ENCODE assay signal across 12 cellular contexts in genomic region chr15:90986790-90987507, GRCh38. TPM values are rescaled to one million over a fixed set of nuclear protein-coding genes. Genes with fewer than 3 reads are reported as not detected.
DNase-seq lines count a peak whose midpoint lies in the region; ATAC-seq and TF ChIP-seq lines count a peak whose summit lies in the region.
"Had no signal": no experiment of that assay in that cellular context is flagged by ENCODE, and none has a peak within 500 bp of the region (broad histone marks: within the 10 kb centered on the region; RNA-seq: fewer than 3 reads in every experiment).

No MANE protein-coding gene starts in this region.

- H3K27ac ChIP-seq in 22Rv1, result peak overlapping the region; percentile 2; the same call in 1 of the 2 replicates
- no peak overlapping the region for H3K27ac ChIP-seq in dorsolateral prefrontal cortex
- H3K27ac ChIP-seq: SJSA1 had no signal

- no peak overlapping the region for H3K4me3 Mint-ChIP-seq in T-helper 1 cell treated with Interleukin-12 subunit alpha and Interleukin-12 subunit beta and Interleukin-4 antibody, amounts not matched to agents 30 μg/mL and 1 μg/mL, for 36 hours

- H3K4me3 ChIP-seq in dorsolateral prefrontal cortex, result no peak overlapping the region
- H3K4me3 ChIP-seq: SJSA1 had no signal

- no peak for DNase-seq in NCI-H2196 (lab: John Stamatoyannopoulos, UW; ENCODE audit: unreplicated experiment)
- no peak for DNase-seq in dorsolateral prefrontal cortex
- no peak for DNase-seq in NCI-H510A (lab: John Stamatoyannopoulos, UW)
- DNase-seq in NK-92 (lab: John Stamatoyannopoulos, UW; ENCODE audit: unreplicated experiment), result no peak
- DNase-seq: glutamatergic neuron; NCI-H1417 treated with DMSO at 0.1 percent for 48 hours; stimulated activated naive CD8-positive, alpha-beta T cell treated with anti-CD3 and anti-CD28 coated beads, Interleukin-15, Interleukin-2, amounts not matched to agents 100 U/mL and 50 U/mL, for 24 hours had no signal

- H3K27ac Mint-ChIP-seq in T-helper 1 cell treated with Interleukin-12 subunit alpha and Interleukin-12 subunit beta and Interleukin-4 antibody, amounts not matched to agents 30 μg/mL and 1 μg/mL, for 36 hours, result peak overlapping the region; percentile 28

- ATAC-seq in GM18868 (IDR thresholded peaks at IDR 0.05; ENCODE audit: unreplicated experiment), result peak; percentile 52
- peak; percentile 45 for ATAC-seq in HG02759 (IDR thresholded peaks at IDR 0.05; ENCODE audit: unreplicated experiment)
- ATAC-seq: stimulated activated naive CD8-positive, alpha-beta T cell treated with anti-CD3 and anti-CD28 coated beads, Interleukin-15, Interleukin-2, amounts not matched to agents 100 U/mL and 50 U/mL, for 24 hours had no signal

- TF ChIP-seq CTCF in 22Rv1 (IDR thresholded peaks at IDR 0.05) (no peak), dorsolateral prefrontal cortex (IDR thresholded peaks at IDR 0.05 in 54 of 56, conservative IDR thresholded peaks at IDR 0.05 in 2 of 56; ENCODE audit: low read depth in 1 of 56, partially characterized antibody in 56 of 56) (no peak)

- H3K9me3 Mint-ChIP-seq in T-helper 1 cell treated with Interleukin-12 subunit alpha and Interleukin-12 subunit beta and Interleukin-4 antibody, amounts not matched to agents 30 μg/mL and 1 μg/mL, for 36 hours, result no peaks in the 10 kb centered on the region

- H3K36me3 Mint-ChIP-seq in T-helper 1 cell treated with Interleukin-12 subunit alpha and Interleukin-12 subunit beta and Interleukin-4 antibody, amounts not matched to agents 30 μg/mL and 1 μg/mL, for 36 hours (ENCODE audit: low read depth), result peaks cover 25% of the 10 kb centered on the region

- H3K27me3 Mint-ChIP-seq in T-helper 1 cell treated with Interleukin-12 subunit alpha and Interleukin-12 subunit beta and Interleukin-4 antibody, amounts not matched to agents 30 μg/mL and 1 μg/mL, for 36 hours (ENCODE audit: low read depth), result no peaks in the 10 kb centered on the region

- intact Hi-C loops in dorsolateral prefrontal cortex (cut with DNase I), result no loop called here

- H3K27me3 ChIP-seq in dorsolateral prefrontal cortex, result no peaks in the 10 kb centered on the region
- H3K27me3 ChIP-seq: SJSA1 had no signal

- peaks cover 48% of the 10 kb centered on the region for H3K4me1 Mint-ChIP-seq in T-helper 1 cell treated with Interleukin-12 subunit alpha and Interleukin-12 subunit beta and Interleukin-4 antibody, amounts not matched to agents 30 μg/mL and 1 μg/mL, for 36 hours (ENCODE audit: low read depth)

RNA-seq across cellular contexts. Expression of gene PRC1, which starts 7.4 kb away (rescaled TPM):
- 10 to 100 TPM in 94 of 120 experiments, 1 to 10 TPM in 26; 6.7 to 23.2 (median 13.5) TPM for total RNA-seq in dorsolateral prefrontal cortex

RNA-seq across cellular contexts. Expression of gene RCCD1, which starts 32.3 kb away (rescaled TPM):
- total RNA-seq in dorsolateral prefrontal cortex, result 10 to 100 TPM; 10.6 to 28.2 (median 18.0) TPM

RNA-seq across cellular contexts. Expression of gene VPS33B, which starts 35.4 kb away (rescaled TPM):
- total RNA-seq in dorsolateral prefrontal cortex, result 10 to 100 TPM; 12.8 to 34.6 (median 22.3) TPM

RNA-seq across cellular contexts. Expression of gene UNC45A, which starts 51.9 kb away (rescaled TPM):
- 10 to 100 TPM; 35.1 to 68.4 (median 47.2) TPM for total RNA-seq in dorsolateral prefrontal cortex

RNA-seq across cellular contexts. Expression of gene HDDC3, which starts 54.6 kb away (rescaled TPM):
- 10 to 100 TPM in 119 of 120 experiments, 1 to 10 TPM in 1; 8.6 to 40.8 (median 20.2) TPM for total RNA-seq in dorsolateral prefrontal cortex
